Comparison of ENCODE assay signal across 15 cellular contexts in genomic region chr6:42250509-42250908, GRCh38.
"Had no signal": no experiment of that assay in that cellular context is flagged by ENCODE, and none has a peak within 500 bp of the region (broad histone marks: within the 10 kb centered on the region; RNA-seq: fewer than 3 reads in every experiment).

No MANE protein-coding gene starts in this region.

- H3K27me3 Mint-ChIP-seq: activated CD4-positive, alpha-beta T cell treated with anti-CD3 and anti-CD28 coated beads, Interleukin-2, amount 10 ng/mL, durations not matched to agents 24 days and 14 days; activated naive CD4-positive, alpha-beta T cell treated with anti-CD3 and anti-CD28 coated beads, Interleukin-2, amount 50 U/mL, for 24 hours had no signal

- H3K9me3 ChIP-seq: stomach, thoracic aorta had no signal

- H3K4me3 Mint-ChIP-seq: activated CD4-positive, alpha-beta T cell treated with anti-CD3 and anti-CD28 coated beads, Interleukin-2, amount 10 ng/mL, durations not matched to agents 24 days and 14 days; activated naive CD4-positive, alpha-beta T cell treated with anti-CD3 and anti-CD28 coated beads, Interleukin-2, amount 50 U/mL, for 24 hours; nephron progenitor cell; T-helper 1 cell treated with Interleukin-12 subunit alpha and Interleukin-12 subunit beta and Interleukin-4 antibody, amounts not matched to agents 30 μg/mL and 1 μg/mL, for 36 hours; WTC11 had no signal

- H3K4me3 ChIP-seq: stomach, thoracic aorta had no signal

- H3K27ac Mint-ChIP-seq: activated naive CD4-positive, alpha-beta T cell treated with anti-CD3 and anti-CD28 coated beads, Interleukin-2, amount 50 U/mL, for 24 hours; activated T-helper 2 cell treated with anti-CD3 and anti-CD28 coated beads, Interferon-gamma antibody, Interleukin-2, Interleukin-4, amounts not matched to agents 10 μg/mL and 5 μg/mL and 100 μg/mL, durations not matched to agents 14 hours and 24 hours and 36 hours; nephron progenitor cell; T-helper 1 cell treated with Interleukin-12 subunit alpha and Interleukin-12 subunit beta and Interleukin-4 antibody, amounts not matched to agents 30 μg/mL and 1 μg/mL, for 36 hours; WTC11 had no signal

- ATAC-seq: esophagus mucosa, left cardiac atrium, WTC11 had no signal

- H3K27me3 ChIP-seq: stomach had no signal

- H3K27ac ChIP-seq: thoracic aorta had no signal

- H3K4me1 Mint-ChIP-seq: activated naive CD4-positive, alpha-beta T cell treated with anti-CD3 and anti-CD28 coated beads, Interleukin-2, amount 50 U/mL, for 24 hours; WTC11 had no signal

- H3K9me3 Mint-ChIP-seq: activated CD4-positive, alpha-beta T cell treated with anti-CD3 and anti-CD28 coated beads, Interleukin-2, amount 10 ng/mL, durations not matched to agents 24 days and 14 days; activated naive CD4-positive, alpha-beta T cell treated with anti-CD3 and anti-CD28 coated beads, Interleukin-2, amount 50 U/mL, for 24 hours; activated T-helper 2 cell treated with anti-CD3 and anti-CD28 coated beads, Interferon-gamma antibody, Interleukin-2, Interleukin-4, amounts not matched to agents 10 μg/mL and 5 μg/mL and 100 μg/mL, durations not matched to agents 14 hours and 24 hours and 36 hours; nephron progenitor cell; T-helper 1 cell treated with Interleukin-12 subunit alpha and Interleukin-12 subunit beta and Interleukin-4 antibody, amounts not matched to agents 30 μg/mL and 1 μg/mL, for 36 hours; WTC11 had no signal

- H3K36me3 ChIP-seq: thoracic aorta had no signal

- DNase-seq: activated CD4-positive, alpha-beta T cell treated with anti-CD3 and anti-CD28 coated beads, Interleukin-2, amount 10 ng/mL, durations not matched to agents 24 days and 14 days; amniotic stem cell; cerebellar nuclear complex; dermis blood vessel endothelial cell; left cardiac atrium; mammary epithelial cell; nephron progenitor cell; stimulated activated CD4-positive, alpha-beta T cell treated with anti-CD3 and anti-CD28 coated beads, Interleukin-4, amount 100 ng/mL, for 4 hours; stomach had no signal
